In the genomic region with DNA sequence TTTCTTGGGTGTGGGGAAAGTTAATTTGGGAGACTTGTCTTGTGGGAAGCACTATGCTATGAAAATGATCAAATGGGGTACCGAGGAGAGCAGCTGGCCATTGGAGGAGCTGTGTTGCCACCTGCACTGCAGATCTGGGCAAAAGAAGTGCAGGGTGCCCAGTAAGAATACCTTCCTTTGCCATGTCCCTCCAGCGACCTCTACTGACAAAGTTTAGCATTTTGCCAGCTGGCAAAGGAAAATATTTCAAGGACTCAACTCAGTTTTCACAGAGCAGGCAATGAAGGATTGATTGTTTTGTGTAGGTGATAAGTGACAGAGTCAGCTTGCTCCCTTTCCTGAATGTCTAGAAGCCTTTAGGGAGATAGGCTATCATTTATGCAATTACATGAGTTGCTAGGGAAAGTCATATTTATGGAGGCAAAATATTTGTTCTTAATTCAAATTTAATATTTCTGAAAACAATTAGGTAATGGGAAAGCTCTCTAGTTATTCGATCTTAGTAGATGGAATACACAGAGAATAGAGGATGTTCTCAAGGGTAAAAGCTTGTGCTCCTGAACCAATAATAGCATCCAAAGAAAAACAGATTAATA, we compare ENCODE assay signal across 1 cellular context.
TF ChIP-seq lines count a peak whose summit lies in the region.

No MANE protein-coding gene starts in this region.

TF ChIP-seq in HepG2, 621 proteins besides CTCF, POLR2A, EP300 and RAD21 (continued from another document):
- TF ChIP-seq, protein P1, sequence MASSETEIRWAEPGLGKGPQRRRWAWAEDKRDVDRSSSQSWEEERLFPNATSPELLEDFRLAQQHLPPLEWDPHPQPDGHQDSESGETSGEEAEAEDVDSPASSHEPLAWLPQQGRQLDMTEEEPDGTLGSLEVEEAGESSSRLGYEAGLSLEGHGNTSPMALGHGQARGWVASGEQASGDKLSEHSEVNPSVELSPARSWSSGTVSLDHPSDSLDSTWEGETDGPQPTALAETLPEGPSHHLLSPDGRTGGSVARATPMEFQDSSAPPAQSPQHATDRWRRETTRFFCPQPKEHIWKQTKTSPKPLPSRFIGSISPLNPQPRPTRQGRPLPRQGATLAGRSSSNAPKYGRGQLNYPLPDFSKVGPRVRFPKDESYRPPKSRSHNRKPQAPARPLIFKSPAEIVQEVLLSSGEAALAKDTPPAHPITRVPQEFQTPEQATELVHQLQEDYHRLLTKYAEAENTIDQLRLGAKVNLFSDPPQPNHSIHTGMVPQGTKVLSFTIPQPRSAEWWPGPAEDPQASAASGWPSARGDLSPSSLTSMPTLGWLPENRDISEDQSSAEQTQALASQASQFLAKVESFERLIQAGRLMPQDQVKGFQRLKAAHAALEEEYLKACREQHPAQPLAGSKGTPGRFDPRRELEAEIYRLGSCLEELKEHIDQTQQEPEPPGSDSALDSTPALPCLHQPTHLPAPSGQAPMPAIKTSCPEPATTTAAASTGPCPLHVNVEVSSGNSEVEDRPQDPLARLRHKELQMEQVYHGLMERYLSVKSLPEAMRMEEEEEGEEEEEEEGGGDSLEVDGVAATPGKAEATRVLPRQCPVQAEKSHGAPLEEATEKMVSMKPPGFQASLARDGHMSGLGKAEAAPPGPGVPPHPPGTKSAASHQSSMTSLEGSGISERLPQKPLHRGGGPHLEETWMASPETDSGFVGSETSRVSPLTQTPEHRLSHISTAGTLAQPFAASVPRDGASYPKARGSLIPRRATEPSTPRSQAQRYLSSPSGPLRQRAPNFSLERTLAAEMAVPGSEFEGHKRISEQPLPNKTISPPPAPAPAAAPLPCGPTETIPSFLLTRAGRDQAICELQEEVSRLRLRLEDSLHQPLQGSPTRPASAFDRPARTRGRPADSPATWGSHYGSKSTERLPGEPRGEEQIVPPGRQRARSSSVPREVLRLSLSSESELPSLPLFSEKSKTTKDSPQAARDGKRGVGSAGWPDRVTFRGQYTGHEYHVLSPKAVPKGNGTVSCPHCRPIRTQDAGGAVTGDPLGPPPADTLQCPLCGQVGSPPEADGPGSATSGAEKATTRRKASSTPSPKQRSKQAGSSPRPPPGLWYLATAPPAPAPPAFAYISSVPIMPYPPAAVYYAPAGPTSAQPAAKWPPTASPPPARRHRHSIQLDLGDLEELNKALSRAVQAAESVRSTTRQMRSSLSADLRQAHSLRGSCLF (CRISPR knock-in tag; IDR thresholded peaks at IDR 0.05; ENCODE audit: borderline replicate concordance): no peak
- TF ChIP-seq ZNF335 (CRISPR knock-in tag; IDR thresholded peaks at IDR 0.05) (peak; percentile 80; the same call in 1 of the 2 replicates), BHLHE40 (IDR thresholded peaks at IDR 0.05; ENCODE audit: low read length) (no peak), MAFF (IDR thresholded peaks at IDR 0.05; ENCODE audit: low read depth, low read length) (peak; percentile 47; the same call in 1 of the 2 replicates), NFYB (CRISPR knock-in tag; IDR thresholded peaks at IDR 0.05) (no peak), CHD4 (IDR thresholded peaks at IDR 0.05; ENCODE audit: borderline replicate concordance, low read length) (no peak), NR3C1 (CRISPR knock-in tag; IDR thresholded peaks at IDR 0.05) (no peak), ZSCAN25 (CRISPR knock-in tag; IDR thresholded peaks at IDR 0.05) (no peak), EZH2 (conservative IDR thresholded peaks at IDR 0.05; ENCODE audit: low read depth, low read length) (no peak)
- TF ChIP-seq, protein P2, sequence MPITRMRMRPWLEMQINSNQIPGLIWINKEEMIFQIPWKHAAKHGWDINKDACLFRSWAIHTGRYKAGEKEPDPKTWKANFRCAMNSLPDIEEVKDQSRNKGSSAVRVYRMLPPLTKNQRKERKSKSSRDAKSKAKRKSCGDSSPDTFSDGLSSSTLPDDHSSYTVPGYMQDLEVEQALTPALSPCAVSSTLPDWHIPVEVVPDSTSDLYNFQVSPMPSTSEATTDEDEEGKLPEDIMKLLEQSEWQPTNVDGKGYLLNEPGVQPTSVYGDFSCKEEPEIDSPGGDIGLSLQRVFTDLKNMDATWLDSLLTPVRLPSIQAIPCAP (CRISPR knock-in tag; IDR thresholded peaks at IDR 0.05; ENCODE audit: low read depth): no peak
- TF ChIP-seq, protein P3, sequence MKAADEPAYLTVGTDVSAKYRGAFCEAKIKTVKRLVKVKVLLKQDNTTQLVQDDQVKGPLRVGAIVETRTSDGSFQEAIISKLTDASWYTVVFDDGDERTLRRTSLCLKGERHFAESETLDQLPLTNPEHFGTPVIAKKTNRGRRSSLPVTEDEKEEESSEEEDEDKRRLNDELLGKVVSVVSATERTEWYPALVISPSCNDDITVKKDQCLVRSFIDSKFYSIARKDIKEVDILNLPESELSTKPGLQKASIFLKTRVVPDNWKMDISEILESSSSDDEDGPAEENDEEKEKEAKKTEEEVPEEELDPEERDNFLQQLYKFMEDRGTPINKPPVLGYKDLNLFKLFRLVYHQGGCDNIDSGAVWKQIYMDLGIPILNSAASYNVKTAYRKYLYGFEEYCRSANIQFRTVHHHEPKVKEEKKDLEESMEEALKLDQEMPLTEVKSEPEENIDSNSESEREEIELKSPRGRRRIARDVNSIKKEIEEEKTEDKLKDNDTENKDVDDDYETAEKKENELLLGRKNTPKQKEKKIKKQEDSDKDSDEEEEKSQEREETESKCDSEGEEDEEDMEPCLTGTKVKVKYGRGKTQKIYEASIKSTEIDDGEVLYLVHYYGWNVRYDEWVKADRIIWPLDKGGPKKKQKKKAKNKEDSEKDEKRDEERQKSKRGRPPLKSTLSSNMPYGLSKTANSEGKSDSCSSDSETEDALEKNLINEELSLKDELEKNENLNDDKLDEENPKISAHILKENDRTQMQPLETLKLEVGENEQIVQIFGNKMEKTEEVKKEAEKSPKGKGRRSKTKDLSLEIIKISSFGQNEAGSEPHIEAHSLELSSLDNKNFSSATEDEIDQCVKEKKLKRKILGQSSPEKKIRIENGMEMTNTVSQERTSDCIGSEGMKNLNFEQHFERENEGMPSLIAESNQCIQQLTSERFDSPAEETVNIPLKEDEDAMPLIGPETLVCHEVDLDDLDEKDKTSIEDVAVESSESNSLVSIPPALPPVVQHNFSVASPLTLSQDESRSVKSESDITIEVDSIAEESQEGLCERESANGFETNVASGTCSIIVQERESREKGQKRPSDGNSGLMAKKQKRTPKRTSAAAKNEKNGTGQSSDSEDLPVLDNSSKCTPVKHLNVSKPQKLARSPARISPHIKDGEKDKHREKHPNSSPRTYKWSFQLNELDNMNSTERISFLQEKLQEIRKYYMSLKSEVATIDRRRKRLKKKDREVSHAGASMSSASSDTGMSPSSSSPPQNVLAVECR (CRISPR knock-in tag; IDR thresholded peaks at IDR 0.05; ENCODE audit: borderline replicate concordance): no peak
- TF ChIP-seq, protein P4, sequence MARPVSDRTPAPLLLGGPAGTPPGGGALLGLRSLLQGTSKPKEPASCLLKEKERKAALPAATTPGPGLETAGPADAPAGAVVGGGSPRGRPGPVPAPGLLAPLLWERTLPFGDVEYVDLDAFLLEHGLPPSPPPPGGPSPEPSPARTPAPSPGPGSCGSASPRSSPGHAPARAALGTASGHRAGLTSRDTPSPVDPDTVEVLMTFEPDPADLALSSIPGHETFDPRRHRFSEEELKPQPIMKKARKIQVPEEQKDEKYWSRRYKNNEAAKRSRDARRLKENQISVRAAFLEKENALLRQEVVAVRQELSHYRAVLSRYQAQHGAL (CRISPR knock-in tag; IDR thresholded peaks at IDR 0.05; ENCODE audit: not compliant biosample characterization): no peak
